In the genomic region with DNA sequence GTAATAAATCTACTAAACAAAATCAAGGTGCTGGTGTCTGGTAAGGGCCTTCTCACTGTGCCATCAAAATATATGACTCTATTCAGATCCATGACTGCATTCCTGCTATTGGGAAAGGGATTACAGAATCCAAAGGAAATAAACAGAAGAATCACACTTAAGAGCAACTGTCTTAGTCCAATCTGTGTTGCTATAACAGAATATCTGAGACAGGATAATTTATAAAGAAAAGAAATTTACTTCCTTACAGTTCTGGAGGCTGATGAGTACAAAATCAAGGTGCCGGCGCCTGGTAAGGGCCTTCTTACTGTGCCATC, we compare ENCODE assay signal across 19 cellular contexts. TPM values are rescaled to one million over a fixed set of nuclear protein-coding genes. Genes with fewer than 3 reads are reported as not detected.
A peak's percentile ranks its signal among the peaks of the same experiment; 100 is the strongest.
DNase-seq lines count a peak whose midpoint lies in the region; ATAC-seq, FAIRE-seq and TF ChIP-seq lines count a peak whose summit lies in the region.
"Had no signal": no experiment of that assay in that cellular context is flagged by ENCODE, and none has a peak within 500 bp of the region (broad histone marks: within the 10 kb centered on the region; RNA-seq: fewer than 3 reads in every experiment).

No MANE protein-coding gene starts in this region.

- no peak overlapping the region for H3K4me3 Mint-ChIP-seq in neural crest cell
- H3K4me3 Mint-ChIP-seq: activated CD4-positive, alpha-beta T cell treated with anti-CD3 and anti-CD28 coated beads, Interleukin-2, amount 10 ng/mL, durations not matched to agents 7 days and 5 days; activated naive CD4-positive, alpha-beta T cell treated with anti-CD3 and anti-CD28 coated beads for 36 hours had no signal

- peak overlapping the region; percentile 29 for H3K27ac Mint-ChIP-seq in neural crest cell (ENCODE audit: unreplicated experiment)
- H3K27ac Mint-ChIP-seq: activated CD4-positive, alpha-beta T cell treated with anti-CD3 and anti-CD28 coated beads, Interleukin-2, amount 10 ng/mL, durations not matched to agents 7 days and 5 days; activated naive CD4-positive, alpha-beta T cell treated with anti-CD3 and anti-CD28 coated beads for 36 hours; progenitor cell of endocrine pancreas had no signal

- H3K9me2 ChIP-seq in SK-N-SH, result no peaks in the 10 kb centered on the region

- no peaks in the 10 kb centered on the region for H3K4me1 Mint-ChIP-seq in neural crest cell
- H3K4me1 Mint-ChIP-seq: activated CD4-positive, alpha-beta T cell treated with anti-CD3 and anti-CD28 coated beads, Interleukin-2, amount 10 ng/mL, durations not matched to agents 7 days and 5 days had no signal

- no peak overlapping the region for H2AFZ ChIP-seq in SK-N-SH (ENCODE audit: low read depth)
- H2AFZ ChIP-seq in endothelial cell of umbilical vein (ENCODE audit: low read depth, low read length), result no peak overlapping the region

- intact Hi-C loops in endothelial cell of umbilical vein (cut with micrococcal nuclease), result no loop called here

- in situ Hi-C loops in KBM-7 (cut with MboI; ENCODE audit: low pct_unique_long_range_greater_than_20kb, low sequenced_read_pairs), result no loop called here

- CTCF ChIA-PET in SK-N-SH (lab: Yijun Ruan, JAX), result interaction anchor here (1.0 kb wide), 1 partner anchor 216 kb away, joined by 4 read pairs; no protein-coding TSS in a partner anchor
- CTCF ChIA-PET in endothelial cell of umbilical vein (lab: Charles Lee), result interaction anchor here (1.0 to 2.2 kb wide), 10 partner anchors 8 to 233 kb away, joined by 3 to 14 read pairs (median 4); no protein-coding TSS in a partner anchor

- H3K36me3 Mint-ChIP-seq in neural crest cell (ENCODE audit: low read depth), result no peaks in the 10 kb centered on the region

- H3K4me3 ChIP-seq in SK-N-SH (ENCODE audit: low read depth in 2 of 2, low read length in 1 of 2) (no peak overlapping the region), endothelial cell of umbilical vein (replicated peaks in 1 of 3; ENCODE audit: insufficient read depth in 1 of 3, low read depth in 1 of 3, low read length in 3 of 3) (no peak overlapping the region), upper lobe of left lung (no peak overlapping the region)

- H3K9me1 ChIP-seq in endothelial cell of umbilical vein (replicated peaks; ENCODE audit: control insufficient read depth, extremely low read depth, insufficient read depth, low read length), result peaks cover 2% of the 10 kb centered on the region

- POLR2A ChIA-PET in SK-N-SH (lab: Yijun Ruan, JAX) (interaction anchor here (0.7 kb wide), 1 partner anchor 10 kb away, joined by 3 read pairs; no protein-coding TSS in a partner anchor), endothelial cell of umbilical vein (lab: Charles Lee) (no interaction called here)

- no peak for TF ChIP-seq POLR2A in endothelial cell of umbilical vein (IDR thresholded peaks at IDR 0.05; ENCODE audit: low read depth, low read length)
- no peak for TF ChIP-seq POLR2A in upper lobe of left lung (IDR thresholded peaks at IDR 0.05)

- peaks cover 30% of the 10 kb centered on the region for H3F3A ChIP-seq in SK-N-SH (replicated peaks; ENCODE audit: insufficient read depth)

- 0 out of 2 replicates have a peak, but pooled peaks cover 4% of the 10 kb centered on the region for H4K20me1 ChIP-seq in SK-N-SH (ENCODE audit: insufficient read depth)
- H4K20me1 ChIP-seq in endothelial cell of umbilical vein (replicated peaks; ENCODE audit: control insufficient read depth, extremely low read depth, insufficient read depth, low read length), result no peaks in the 10 kb centered on the region

- BruUV-seq in endothelial cell of umbilical vein (replicated peaks; lab: Mats Ljungman, UMichigan), result no TSS peak

- no peaks in the 10 kb centered on the region for H3K27me3 Mint-ChIP-seq in neural crest cell (ENCODE audit: low read depth)
- H3K27me3 Mint-ChIP-seq: activated CD4-positive, alpha-beta T cell treated with anti-CD3 and anti-CD28 coated beads, Interleukin-2, amount 10 ng/mL, durations not matched to agents 7 days and 5 days; progenitor cell of endocrine pancreas had no signal

- H3K27ac ChIP-seq in SK-N-SH (ENCODE audit: low read depth in 2 of 2, low read length in 1 of 2) (peak overlapping the region; percentile 75 to 83), endothelial cell of umbilical vein (ENCODE audit: insufficient read depth, low read depth, low read length) (peak overlapping the region; percentile 15), upper lobe of left lung (peak overlapping the region; percentile 63 to 82 (median 69))
- H3K27ac ChIP-seq: 22Rv1 had no signal

- WGBS in SK-N-SH (ENCODE audit: low lambda C conversion rate), result 100% methylated on average over 2 of the region's 2 CpGs
- 88% methylated on average over 2 of the region's 2 CpGs for WGBS in upper lobe of left lung, 2 donors

- no peak for ATAC-seq in SK-N-SH treated with all-trans-retinoic acid at 6 μM for 48 hours
- peak in 1 of 2 donors; percentile 46 for ATAC-seq in upper lobe of left lung (ENCODE audit: low FRiP score in 2 of 2)

- DNase-seq in SK-N-SH (no peak), endothelial cell of umbilical vein (ENCODE audit: low read depth, low spot score) (no peak), neural crest cell (ENCODE audit: low read depth, low spot score) (no peak), upper lobe of left lung (no peak), NCI-H2171 (lab: John Stamatoyannopoulos, UW) (no peak), SKM-1 (lab: John Stamatoyannopoulos, UW; ENCODE audit: unreplicated experiment) (no peak), KBM-7 (no peak)
- DNase-seq: activated CD4-positive, alpha-beta T cell treated with anti-CD3 and anti-CD28 coated beads, Interleukin-2, amount 10 ng/mL, durations not matched to agents 7 days and 5 days; activated naive CD4-positive, alpha-beta T cell treated with anti-CD3 and anti-CD28 coated beads for 36 hours; activated T-cell treated with anti-CD3 and anti-CD28 coated beads for 4 hours; DMS79; H7; hypothalamus; kidney glomerular epithelial cell; NCI-H1930; NCI-H524 had no signal

- no peak for TF ChIP-seq RAD21 in SK-N-SH (IDR thresholded peaks at IDR 0.05; ENCODE audit: low read length)

- peak overlapping the region; percentile 22; the same call in 1 of the 2 replicates for H3K4me2 ChIP-seq in SK-N-SH
- H3K4me2 ChIP-seq in endothelial cell of umbilical vein (ENCODE audit: insufficient read depth, low read length), result no peak overlapping the region

- H3K27me3 ChIP-seq in SK-N-SH (ENCODE audit: insufficient read depth) (no peaks in the 10 kb centered on the region), endothelial cell of umbilical vein (ENCODE audit: control insufficient read depth in 2 of 2, insufficient read depth in 2 of 2, low read length in 2 of 2) (no peaks in the 10 kb centered on the region), upper lobe of left lung (no peaks in the 10 kb centered on the region)

- peaks cover 0 to 8% of the 10 kb centered on the region in 2 experiments for H3K36me3 ChIP-seq in SK-N-SH (replicated peaks in 1 of 2; ENCODE audit: control insufficient read depth in 1 of 2, insufficient read depth in 2 of 2, low read length in 1 of 2)
- no peaks in the 10 kb centered on the region for H3K36me3 ChIP-seq in endothelial cell of umbilical vein (ENCODE audit: control insufficient read depth in 2 of 2, extremely low read depth in 1 of 2, insufficient read depth in 2 of 2, low read length in 2 of 2)
- no peaks in the 10 kb centered on the region for H3K36me3 ChIP-seq in upper lobe of left lung

- TF ChIP-seq EP300 in SK-N-SH (IDR thresholded peaks at IDR 0.05; ENCODE audit: borderline replicate concordance in 1 of 2, low read depth in 1 of 2, low read length in 1 of 2) (no peak), upper lobe of left lung (IDR thresholded peaks at IDR 0.05) (no peak)

- H3K9me3 Mint-ChIP-seq in neural crest cell, result no peaks in the 10 kb centered on the region
- H3K9me3 Mint-ChIP-seq: activated CD4-positive, alpha-beta T cell treated with anti-CD3 and anti-CD28 coated beads, Interleukin-2, amount 10 ng/mL, durations not matched to agents 7 days and 5 days; activated naive CD4-positive, alpha-beta T cell treated with anti-CD3 and anti-CD28 coated beads for 36 hours had no signal

- H3K9ac ChIP-seq in SK-N-SH (no peak overlapping the region), endothelial cell of umbilical vein (replicated peaks; ENCODE audit: extremely low read depth, insufficient read depth, low read length) (no peak overlapping the region)

- H3K79me2 ChIP-seq in SK-N-SH (ENCODE audit: insufficient read depth) (no peaks in the 10 kb centered on the region), endothelial cell of umbilical vein (ENCODE audit: control insufficient read depth, insufficient read depth, low read length) (no peaks in the 10 kb centered on the region)

- no peak for TF ChIP-seq CTCF in SK-N-SH (IDR thresholded peaks at IDR 0.05)
- no peak for TF ChIP-seq CTCF in endothelial cell of umbilical vein (IDR thresholded peaks at IDR 0.05; ENCODE audit: extremely low read depth in 1 of 2, insufficient read depth in 1 of 2, low read depth in 1 of 2, low read length in 2 of 2)
- no peak for TF ChIP-seq CTCF in neural crest cell (conservative IDR thresholded peaks at IDR 0.05)
- TF ChIP-seq CTCF in upper lobe of left lung (IDR thresholded peaks at IDR 0.05), result no peak

- H3K4me1 ChIP-seq in SK-N-SH (ENCODE audit: control insufficient read depth in 1 of 2, insufficient read depth in 2 of 2, low read depth in 1 of 2, low read length in 1 of 2), result peaks cover 16 to 20% of the 10 kb centered on the region in 2 experiments
- peaks cover 19% of the 10 kb centered on the region for H3K4me1 ChIP-seq in endothelial cell of umbilical vein (ENCODE audit: control insufficient read depth, extremely low read depth, insufficient read depth, low read length)
- peaks cover 21 to 28% (median 23%) of the 10 kb centered on the region in 4 donors for H3K4me1 ChIP-seq in upper lobe of left lung

- H3K9me3 ChIP-seq in SK-N-SH (no peaks in the 10 kb centered on the region), endothelial cell of umbilical vein (replicated peaks; ENCODE audit: control insufficient read depth, insufficient read depth, low read length) (no peaks in the 10 kb centered on the region), upper lobe of left lung (no peaks in the 10 kb centered on the region)

- dilution Hi-C loops in endothelial cell of umbilical vein (cut with MboI; ENCODE audit: extremely low pct_ligation_motif_present, low sequenced_read_pairs), result no loop called here

- no peak for FAIRE-seq in endothelial cell of umbilical vein (lab: Jason Lieb, UNC)

RNA-seq across cellular contexts. Expression of a gene that starts 51.4 kb away (rescaled TPM):
- polyA plus RNA-seq in SK-N-SH (2012; rRNA removed), result 17.9 and 23.4 TPM in 2 replicates
- 15.5 and 15.8 TPM in 2 replicates for polyA plus RNA-seq in SK-N-SH (2012; cell fraction: cytosol; rRNA removed)
- 30.7 and 49.3 TPM in 2 replicates for polyA plus RNA-seq in SK-N-SH (2012; cell fraction: nucleus; rRNA removed)
- total RNA-seq in endothelial cell of umbilical vein, result 29.1 and 33.5 TPM in 2 replicates
- 29.4 TPM in 2 replicates for polyA plus RNA-seq in endothelial cell of umbilical vein
- 19.2 and 21.1 TPM in 2 replicates for polyA plus RNA-seq in endothelial cell of umbilical vein (2011; cell fraction: cytosol; rRNA removed)
- 48.4 and 54.2 TPM in 2 replicates for polyA plus RNA-seq in endothelial cell of umbilical vein (2011; cell fraction: nucleus; rRNA removed)
- polyA plus RNA-seq in endothelial cell of umbilical vein (2012), result 22.9 and 31.3 TPM in 2 replicates
- 61.2 and 61.9 TPM in 2 replicates for polyA minus RNA-seq in endothelial cell of umbilical vein
- polyA minus RNA-seq in endothelial cell of umbilical vein (2011; cell fraction: cytosol; rRNA and poly(A)+ RNA removed), result 21.8 TPM
- 36.0 and 46.6 TPM in 2 replicates for polyA minus RNA-seq in endothelial cell of umbilical vein (2011; cell fraction: nucleus; rRNA and poly(A)+ RNA removed)
- total RNA-seq in neural crest cell, result 50.4 and 55.5 TPM in 2 replicates
- 10 to 100 TPM; 15.7 to 34.8 (median 20.9) TPM for total RNA-seq in upper lobe of left lung

RNA-seq across cellular contexts. Expression of a gene that starts 53.8 kb away (rescaled TPM):
- 25.9 and 32.3 TPM in 2 replicates for polyA plus RNA-seq in SK-N-SH (2012; rRNA removed)
- 24.9 and 26.8 TPM in 2 replicates for polyA plus RNA-seq in SK-N-SH (2012; cell fraction: cytosol; rRNA removed)
- 27.4 and 48.2 TPM in 2 replicates for polyA plus RNA-seq in SK-N-SH (2012; cell fraction: nucleus; rRNA removed)
- 42.7 and 50.8 TPM in 2 replicates for total RNA-seq in endothelial cell of umbilical vein
- 17.0 and 18.0 TPM in 2 replicates for polyA plus RNA-seq in endothelial cell of umbilical vein
- polyA plus RNA-seq in endothelial cell of umbilical vein (2011; cell fraction: cytosol; rRNA removed), result 20.0 and 22.9 TPM in 2 replicates
- 32.5 and 32.7 TPM in 2 replicates for polyA plus RNA-seq in endothelial cell of umbilical vein (2011; cell fraction: nucleus; rRNA removed)
- polyA plus RNA-seq in endothelial cell of umbilical vein (2012), result 31.6 and 33.7 TPM in 2 replicates
- 59.6 and 61.0 TPM in 2 replicates for polyA minus RNA-seq in endothelial cell of umbilical vein
- polyA minus RNA-seq in endothelial cell of umbilical vein (2011; cell fraction: cytosol; rRNA and poly(A)+ RNA removed), result 16.8 TPM
- polyA minus RNA-seq in endothelial cell of umbilical vein (2011; cell fraction: nucleus; rRNA and poly(A)+ RNA removed), result 28.8 and 45.3 TPM in 2 replicates
- 78.0 and 80.4 TPM in 2 replicates for total RNA-seq in neural crest cell
- 10 to 100 TPM; 11.3 to 31.8 (median 22.0) TPM for total RNA-seq in upper lobe of left lung

RNA-seq across cellular contexts. Expression of a gene that starts 58.9 kb away (rescaled TPM):
- 2.8 and 3.2 TPM in 2 replicates for polyA plus RNA-seq in SK-N-SH (2012; rRNA removed)
- polyA plus RNA-seq in SK-N-SH (2012; cell fraction: cytosol; rRNA removed), result 2.7 and 3.0 TPM in 2 replicates
- 3.4 and 5.7 TPM in 2 replicates for polyA plus RNA-seq in SK-N-SH (2012; cell fraction: nucleus; rRNA removed)
- total RNA-seq in endothelial cell of umbilical vein, result 1.4 and 3.3 TPM in 2 replicates
- 1.1 and 1.3 TPM in 2 replicates for polyA plus RNA-seq in endothelial cell of umbilical vein
- 1.3 and 1.4 TPM in 2 replicates for polyA plus RNA-seq in endothelial cell of umbilical vein (2011; cell fraction: cytosol; rRNA removed)
- 1.9 and 2.2 TPM in 2 replicates for polyA plus RNA-seq in endothelial cell of umbilical vein (2011; cell fraction: nucleus; rRNA removed)
- polyA plus RNA-seq in endothelial cell of umbilical vein (2012), result 2.2 and 2.9 TPM in 2 replicates
- 1.1 and 2.0 TPM in 2 replicates for polyA minus RNA-seq in endothelial cell of umbilical vein
- 1.9 TPM for polyA minus RNA-seq in endothelial cell of umbilical vein (2011; cell fraction: cytosol; rRNA and poly(A)+ RNA removed)
- polyA minus RNA-seq in endothelial cell of umbilical vein (2011; cell fraction: nucleus; rRNA and poly(A)+ RNA removed), result 0.77 and 1.5 TPM in 2 replicates
- total RNA-seq in neural crest cell, result 4.8 and 5.0 TPM in 2 replicates
- 1 to 10 TPM in 5 of 6 donors, under 1 TPM in 1; 0.44 to 5.2 (median 2.6) TPM for total RNA-seq in upper lobe of left lung

RNA-seq across cellular contexts. Expression of a gene that starts 59.3 kb away (rescaled TPM):
- polyA plus RNA-seq in SK-N-SH (2012; rRNA removed) (36.7 and 61.2 TPM in 2 replicates), endothelial cell of umbilical vein (9.0 and 10.6 TPM in 2 replicates)
- polyA plus RNA-seq in SK-N-SH (2012; cell fraction: cytosol; rRNA removed), result 46.8 and 79.7 TPM in 2 replicates
- polyA plus RNA-seq in SK-N-SH (2012; cell fraction: nucleus; rRNA removed), result 18.1 and 22.1 TPM in 2 replicates
- total RNA-seq in endothelial cell of umbilical vein (7.4 TPM in 2 replicates), neural crest cell (22.8 and 24.8 TPM in 2 replicates), upper lobe of left lung (10 to 100 TPM in 5 of 6 donors, 1 to 10 TPM in 1; 2.1 to 29.4 (median 19.5) TPM)
- 9.1 and 9.9 TPM in 2 replicates for polyA plus RNA-seq in endothelial cell of umbilical vein (2011; cell fraction: cytosol; rRNA removed)
- 2.7 and 3.2 TPM in 2 replicates for polyA plus RNA-seq in endothelial cell of umbilical vein (2011; cell fraction: nucleus; rRNA removed)
- 15.1 and 15.3 TPM in 2 replicates for polyA plus RNA-seq in endothelial cell of umbilical vein (2012)
- polyA minus RNA-seq in endothelial cell of umbilical vein, result 1.7 and 7.5 TPM in 2 replicates
- polyA minus RNA-seq in endothelial cell of umbilical vein (2011; cell fraction: cytosol; rRNA and poly(A)+ RNA removed), result 3.9 TPM
- 1.5 and 1.9 TPM in 2 replicates for polyA minus RNA-seq in endothelial cell of umbilical vein (2011; cell fraction: nucleus; rRNA and poly(A)+ RNA removed)

Comparison
In these comparisons a context has a peak if more than half of its experiments do, and no peak if none do; other contexts are left out.
1. H3K27ac ChIP-seq: peak in every context shown above with its lines; median percentile 79 in SK-N-SH; 69 in upper lobe of left lung; 15 in endothelial cell of umbilical vein.